Comparison of ENCODE assay signal across 10 cellular contexts in the genomic region with DNA sequence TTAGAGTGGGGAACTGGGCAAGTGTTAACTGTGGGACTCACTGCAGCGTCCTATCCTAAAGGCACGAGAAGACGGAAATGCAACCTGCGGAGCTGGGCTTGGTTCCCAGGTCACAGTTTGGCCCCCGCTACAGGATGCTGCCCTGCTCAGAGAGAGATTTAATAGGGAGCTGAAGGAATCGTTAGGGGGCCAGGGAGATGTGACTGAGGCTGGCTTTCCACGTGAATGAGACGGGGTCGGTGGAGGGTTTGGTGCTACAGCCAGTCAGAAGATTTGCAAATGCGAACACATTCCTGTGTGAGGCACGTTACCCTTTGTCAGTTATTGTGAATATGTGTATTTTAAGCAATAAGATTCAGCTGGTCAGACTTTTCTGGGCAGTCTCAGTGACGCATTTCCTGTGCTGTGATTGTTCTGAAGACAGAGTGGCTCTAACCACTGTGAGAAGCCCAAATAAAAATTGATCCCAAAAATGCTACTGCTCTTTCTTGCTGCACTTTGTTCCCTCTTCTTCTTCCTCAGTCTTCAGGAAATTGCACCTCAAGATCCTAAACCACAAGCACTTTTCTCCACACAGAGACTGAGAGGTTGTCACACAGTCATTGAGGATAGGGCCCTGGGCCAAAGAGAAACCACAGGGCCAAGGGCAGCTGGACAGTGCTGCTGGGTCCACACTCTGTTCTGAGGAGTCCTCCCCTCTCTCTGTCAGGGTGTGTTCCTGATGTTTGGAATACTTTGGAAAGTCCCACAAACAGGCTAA. TPM values are rescaled to one million over a fixed set of nuclear protein-coding genes. Genes with fewer than 3 reads are reported as not detected.
DNase-seq lines count a peak whose midpoint lies in the region; ATAC-seq, FAIRE-seq and TF ChIP-seq lines count a peak whose summit lies in the region.
"Had no signal": no experiment of that assay in that cellular context is flagged by ENCODE, and none has a peak within 500 bp of the region (broad histone marks: within the 10 kb centered on the region; RNA-seq: fewer than 3 reads in every experiment).

No MANE protein-coding gene starts in this region.

- FAIRE-seq in H54 (lab: Jason Lieb, UNC) (no peak), astrocyte (lab: Jason Lieb, UNC) (peak; percentile 82)

- H3K4me3 ChIP-seq in astrocyte (ENCODE audit: insufficient read depth, low read depth, low read length) (no peak overlapping the region), iPS-15b (ENCODE audit: low read depth, low read length) (no peak overlapping the region), skin epidermis (no peak overlapping the region)

- DNase-seq in H54 (ENCODE audit: insufficient read length, low spot score) (peak; percentile 21), astrocyte (ENCODE audit: low read depth) (peak; percentile 93), HuH-7.5 (ENCODE audit: low spot score) (no peak)
- no peak for DNase-seq in stimulated activated CD4-positive, alpha-beta T cell treated with anti-CD3 and anti-CD28 coated beads, Interleukin-2, amount 100 ng/mL, for 48 hours
- DNase-seq: T-helper 1 cell had no signal

- H3K4me1 Mint-ChIP-seq in astrocyte (ENCODE audit: low read depth, unreplicated experiment), result peaks cover 28% of the 10 kb centered on the region

- H3K36me3 Mint-ChIP-seq in astrocyte (ENCODE audit: low read depth, unreplicated experiment), result peaks cover 14% of the 10 kb centered on the region

- no peaks in the 10 kb centered on the region for H3K9me3 Mint-ChIP-seq in astrocyte (ENCODE audit: unreplicated experiment)
- H3K9me3 Mint-ChIP-seq: memory B cell had no signal

- H3K27me3 ChIP-seq in astrocyte (ENCODE audit: insufficient read depth, low read length), result no peaks in the 10 kb centered on the region
- H3K27me3 ChIP-seq in iPS-15b (ENCODE audit: control insufficient read depth, insufficient read depth, low read length), result no peaks in the 10 kb centered on the region

- H4K20me1 ChIP-seq in astrocyte (ENCODE audit: insufficient read depth, low read length), result no peaks in the 10 kb centered on the region

- H3K4me2 ChIP-seq in astrocyte (ENCODE audit: low read length), result peak overlapping the region; percentile 73

- peak overlapping the region; percentile 12 for H3K4me3 Mint-ChIP-seq in astrocyte (ENCODE audit: unreplicated experiment)
- H3K4me3 Mint-ChIP-seq: memory B cell had no signal

- H3K27me3 Mint-ChIP-seq in astrocyte (ENCODE audit: low read depth, unreplicated experiment), result no peaks in the 10 kb centered on the region
- H3K27me3 Mint-ChIP-seq: memory B cell had no signal

- H3K27ac Mint-ChIP-seq in astrocyte (ENCODE audit: unreplicated experiment), result peak overlapping the region; percentile 95
- H3K27ac Mint-ChIP-seq: memory B cell had no signal

- H3K79me2 ChIP-seq in astrocyte (ENCODE audit: insufficient read depth, low read length), result no peaks in the 10 kb centered on the region

- H3K36me3 ChIP-seq in astrocyte (ENCODE audit: insufficient read depth, low read length) (peaks cover 20% of the 10 kb centered on the region), iPS-15b (ENCODE audit: control insufficient read depth, insufficient read depth, low read length) (peaks cover 11% of the 10 kb centered on the region)

- H3K27ac ChIP-seq in astrocyte (ENCODE audit: low read depth, low read length), result peak overlapping the region; percentile 95
- peak overlapping the region; percentile 46 to 94 (median 83) for H3K27ac ChIP-seq in skin epidermis

- TF ChIP-seq CTCF in astrocyte (IDR thresholded peaks at IDR 0.05; ENCODE audit: insufficient read depth, low read depth, low read length), result no peak

- H3K9ac ChIP-seq in astrocyte (ENCODE audit: low read length), result peak overlapping the region; percentile 83
- peak overlapping the region; percentile 54 for H3K9ac ChIP-seq in iPS-15b (ENCODE audit: low read depth, low read length)

- no peak for TF ChIP-seq POLR2A in H54 (IDR thresholded peaks at IDR 0.05; ENCODE audit: low read depth, low read length)

- H2AFZ ChIP-seq in astrocyte (ENCODE audit: low read depth, low read length), result peak overlapping the region; percentile 12

- no peak for ATAC-seq in HG03095 (IDR thresholded peaks at IDR 0.05; ENCODE audit: unreplicated experiment)
- ATAC-seq in HG03378 (IDR thresholded peaks at IDR 0.05; ENCODE audit: unreplicated experiment), result no peak

- H3K9me3 ChIP-seq in astrocyte (ENCODE audit: insufficient read depth, low read depth, low read length) (no peaks in the 10 kb centered on the region), iPS-15b (ENCODE audit: control insufficient read depth, insufficient read depth, low read length) (no peaks in the 10 kb centered on the region)

- H3K4me1 ChIP-seq in astrocyte (ENCODE audit: insufficient read depth, low read length), result peaks cover 33% of the 10 kb centered on the region
- H3K4me1 ChIP-seq in iPS-15b (ENCODE audit: control insufficient read depth, insufficient read depth, low read length), result peaks cover 4% of the 10 kb centered on the region

RNA-seq across cellular contexts. Expression of a gene that starts 21.2 kb away (rescaled TPM):
- not detected in 2 replicates for total RNA-seq in astrocyte

RNA-seq across cellular contexts. Expression of a gene that starts 38.1 kb away (rescaled TPM):
- total RNA-seq in astrocyte, result 10.9 and 11.3 TPM in 2 replicates

RNA-seq across cellular contexts. Expression of a gene that starts 53.3 kb away (rescaled TPM):
- 0.34 and 0.64 TPM in 2 replicates for total RNA-seq in astrocyte

Comparison
In these comparisons a context has a peak if more than half of its experiments do, and no peak if none do; other contexts are left out.
1. DNase-seq: peak in H54 (single experiment) and astrocyte (single experiment); none in HuH-7.5 (single experiment) and stimulated activated CD4-positive, alpha-beta T cell treated with anti-CD3 and anti-CD28 coated beads, Interleukin-2, amount 100 ng/mL, for 48 hours (0 of 2).